ENCODE assay signal across 8 cellular contexts in the genomic region with DNA sequence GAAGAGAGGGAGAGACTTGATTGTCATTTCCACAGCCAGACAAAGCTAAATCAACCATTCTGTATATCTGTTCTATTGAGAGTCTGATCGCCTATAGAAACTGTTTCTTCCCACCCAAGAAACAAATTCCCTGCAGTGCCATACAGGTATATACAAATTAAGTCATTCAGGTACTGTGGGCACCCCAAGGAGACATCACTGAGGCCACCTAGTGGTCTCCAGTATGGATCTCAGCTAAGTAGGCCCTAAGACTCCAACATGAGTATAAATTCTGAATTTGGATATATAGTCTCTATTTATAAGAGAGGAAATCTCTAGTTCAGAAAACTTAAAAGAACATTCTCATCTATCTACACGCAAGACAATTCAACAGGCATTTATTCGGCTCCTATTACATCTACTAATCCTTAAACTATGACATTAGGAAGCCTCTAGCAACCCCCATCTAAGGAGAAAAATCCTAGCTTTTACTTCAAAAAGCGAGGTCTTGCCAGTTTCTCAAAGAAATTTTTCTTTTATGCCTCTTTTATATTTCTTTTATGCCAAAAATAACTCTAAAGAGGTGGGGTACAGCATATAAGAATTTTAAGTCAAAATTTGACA.
DNase-seq lines count a peak whose midpoint lies in the region; ATAC-seq lines count a peak whose summit lies in the region.

No MANE protein-coding gene starts in this region.

- no peak overlapping the region for H2AK5ac ChIP-seq in mesendoderm (ENCODE audit: low read length)

- no peak overlapping the region for H4K5ac ChIP-seq in mesendoderm (ENCODE audit: low read length)

- in situ Hi-C loops in T47D (cut with HindIII; ENCODE audit: low pct_unique_long_range_greater_than_20kb, low sequenced_read_pairs) = no loop called here

- no peak overlapping the region for H3K4me2 ChIP-seq in mesendoderm (ENCODE audit: low read length)

- H3K79me2 ChIP-seq in mesendoderm (ENCODE audit: control insufficient read depth, insufficient read depth, low read length) = no peaks in the 10 kb centered on the region

- no peak overlapping the region for H3K56ac ChIP-seq in mesendoderm (ENCODE audit: low read length)

- no peak overlapping the region for H4K8ac ChIP-seq in mesendoderm (ENCODE audit: low read depth, low read length)

- H3K18ac ChIP-seq in mesendoderm (ENCODE audit: low read length) = no peak overlapping the region

- no peak overlapping the region for H2BK15ac ChIP-seq in mesendoderm (replicated peaks; ENCODE audit: low read depth)

- H3K27ac ChIP-seq in mesendoderm (ENCODE audit: low read depth, low read length) = no peak overlapping the region

- H3K4me1 ChIP-seq in mesendoderm (ENCODE audit: control insufficient read depth, low read depth, low read length) = peaks cover 13% of the 10 kb centered on the region

- no peak overlapping the region for H2BK5ac ChIP-seq in mesendoderm (ENCODE audit: low read length)

- H3K79me1 ChIP-seq in mesendoderm (ENCODE audit: low read length) = no peaks in the 10 kb centered on the region

- no peak overlapping the region for H3K4ac ChIP-seq in mesendoderm (ENCODE audit: low read depth, low read length)

- ATAC-seq in GM18909 (IDR thresholded peaks at IDR 0.05; ENCODE audit: poor library complexity, unreplicated experiment) = no peak
- no peak for ATAC-seq in GM21447 (IDR thresholded peaks at IDR 0.05; ENCODE audit: unreplicated experiment)

- no peak overlapping the region for H3K23ac ChIP-seq in mesendoderm (ENCODE audit: low read length)

- H3K9ac ChIP-seq in mesendoderm (ENCODE audit: low read length) = no peak overlapping the region

- H3K27me3 ChIP-seq in mesendoderm (ENCODE audit: insufficient read depth, low read length, poor library complexity) = no peaks in the 10 kb centered on the region

- no peak overlapping the region for H3K4me3 ChIP-seq in mesendoderm (ENCODE audit: low read length)

- WGBS in mesendoderm (ENCODE audit: extremely low coverage, insufficient coverage, low lambda C conversion rate) = no CpG with 5 or more reads among the region's 4 CpGs

- no peaks in the 10 kb centered on the region for H3K36me3 ChIP-seq in mesendoderm (ENCODE audit: control insufficient read depth, insufficient read depth, low read length)

- DNase-seq in AG08395 (ENCODE audit: low spot score) (peak; percentile 29), GM03348 (ENCODE audit: low spot score) (peak; percentile 27), NCI-H526 treated with DMSO at 0.1 percent for 48 hours (lab: John Stamatoyannopoulos, UW) (peak; percentile 38), T47D (ENCODE audit: low read depth in 1 of 2, low spot score in 1 of 2) (peak; percentile 28 to 82), mesendoderm (peak; percentile 61), retina (no peak)

- no peak overlapping the region for H2BK120ac ChIP-seq in mesendoderm (ENCODE audit: low read depth, low read length)
